Comparison of ENCODE assay signal across 15 cellular contexts in the genomic region with DNA sequence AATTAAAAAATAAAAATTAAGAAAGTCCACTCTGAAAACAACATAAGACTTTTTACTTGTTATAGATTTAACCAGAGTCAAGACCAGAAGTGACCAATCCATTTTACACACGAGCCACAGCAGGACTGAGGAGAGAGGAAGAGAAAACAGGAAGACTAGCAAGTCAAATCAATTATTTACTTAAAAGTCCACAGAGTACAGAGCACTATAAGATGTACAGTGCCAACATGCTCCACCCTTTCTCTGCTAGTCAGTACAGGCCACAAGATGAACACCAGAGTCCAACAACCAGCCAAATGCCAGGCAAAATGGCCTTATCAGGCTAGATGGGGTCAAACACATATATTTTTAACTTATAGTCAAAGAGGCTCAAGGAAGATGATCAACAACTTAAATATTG. TPM values are rescaled to one million over a fixed set of nuclear protein-coding genes. Genes with fewer than 3 reads are reported as not detected.
DNase-seq lines count a peak whose midpoint lies in the region; ATAC-seq, FAIRE-seq and TF ChIP-seq lines count a peak whose summit lies in the region.
"Had no signal": no experiment of that assay in that cellular context is flagged by ENCODE, and none has a peak within 500 bp of the region (broad histone marks: within the 10 kb centered on the region; RNA-seq: fewer than 3 reads in every experiment).

No MANE protein-coding gene starts in this region.

- peaks cover 15% of the 10 kb centered on the region for H3K4me1 Mint-ChIP-seq in mesothelial cell of epicardium
- peaks cover 23% of the 10 kb centered on the region for H3K4me1 Mint-ChIP-seq in activated CD4-positive, alpha-beta T cell treated with anti-CD3 and anti-CD28 coated beads, Interleukin-2, amount 10 ng/mL, durations not matched to agents 24 days and 14 days

- ATAC-seq in GM21423 (IDR thresholded peaks at IDR 0.05; ENCODE audit: unreplicated experiment), result peak; percentile 83
- peak; percentile 97 for ATAC-seq in SK-N-SH treated with all-trans-retinoic acid at 6 μM for 48 hours
- ATAC-seq: activated CD4-positive, alpha-beta T cell treated with anti-CD3 and anti-CD28 coated beads for 36 hours had no signal

- peaks cover 5% of the 10 kb centered on the region for H3K36me3 Mint-ChIP-seq in mesothelial cell of epicardium
- H3K36me3 Mint-ChIP-seq in activated CD4-positive, alpha-beta T cell treated with anti-CD3 and anti-CD28 coated beads, Interleukin-2, amount 10 ng/mL, durations not matched to agents 24 days and 14 days (ENCODE audit: low read depth), result peaks cover 13% of the 10 kb centered on the region

- intact Hi-C loops in activated CD4-positive, alpha-beta T cell treated with anti-CD3 and anti-CD28 coated beads, Interleukin-2, amount 10 ng/mL, durations not matched to agents 24 days and 14 days (cut with micrococcal nuclease), result loop anchor here (2.0 kb wide), 1 partner anchor 20 kb away; a partner anchor contains a TSS

- no peaks in the 10 kb centered on the region for H3K27me3 Mint-ChIP-seq in mesothelial cell of epicardium (ENCODE audit: low read depth)
- H3K27me3 Mint-ChIP-seq in activated CD4-positive, alpha-beta T cell treated with anti-CD3 and anti-CD28 coated beads, Interleukin-2, amount 10 ng/mL, durations not matched to agents 24 days and 14 days, result no peaks in the 10 kb centered on the region
- H3K27me3 Mint-ChIP-seq: activated CD4-positive, alpha-beta T cell treated with anti-CD3 and anti-CD28 coated beads for 36 hours had no signal

- TF ChIP-seq POLR2A in GM12891 (IDR thresholded peaks at IDR 0.05; ENCODE audit: low read depth, low read length), result no peak

- TF ChIP-seq CTCF in mesothelial cell of epicardium (IDR thresholded peaks at IDR 0.05; ENCODE audit: unreplicated experiment), result no peak

- peak; percentile 48 for FAIRE-seq in GM12891 (lab: Jason Lieb, UNC)

- no peak overlapping the region for H3K4me3 Mint-ChIP-seq in mesothelial cell of epicardium
- no peak overlapping the region for H3K4me3 Mint-ChIP-seq in activated CD4-positive, alpha-beta T cell treated with anti-CD3 and anti-CD28 coated beads, Interleukin-2, amount 10 ng/mL, durations not matched to agents 24 days and 14 days
- H3K4me3 Mint-ChIP-seq: activated CD4-positive, alpha-beta T cell treated with anti-CD3 and anti-CD28 coated beads for 36 hours had no signal

- DNase-seq in GM12891 (ENCODE audit: insufficient read length, low spot score) (no peak), left kidney (ENCODE audit: low read depth, low spot score) (peak; percentile 8), mesothelial cell of epicardium (ENCODE audit: low spot score in 2 of 2, unreplicated experiment in 2 of 2) (no peak), GM03348 (ENCODE audit: low spot score) (no peak)
- DNase-seq in activated CD8-positive, alpha-beta memory T cell treated with anti-CD3 and anti-CD28 coated beads, Interleukin-2, amount 50 U/mL, for 4 hours, result no peak
- DNase-seq in activated CD4-positive, alpha-beta T cell treated with anti-CD3 and anti-CD28 coated beads, Interleukin-2, amount 10 ng/mL, durations not matched to agents 24 days and 14 days, result no peak
- DNase-seq: activated CD4-positive, alpha-beta T cell treated with anti-CD3 and anti-CD28 coated beads for 36 hours; activated naive CD4-positive, alpha-beta T cell treated with Interleukin-2 at 50 U/mL for 16 hours; DMS 273 treated with DMSO at 0.1 percent for 48 hours; dorsolateral prefrontal cortex; glutamatergic neuron; GM23248; SHP77 treated with DMSO at 0.1 percent for 48 hours had no signal

- H3K9me3 Mint-ChIP-seq in mesothelial cell of epicardium, result no peaks in the 10 kb centered on the region
- H3K9me3 Mint-ChIP-seq in activated CD4-positive, alpha-beta T cell treated with anti-CD3 and anti-CD28 coated beads, Interleukin-2, amount 10 ng/mL, durations not matched to agents 24 days and 14 days, result no peaks in the 10 kb centered on the region

- H3K27ac Mint-ChIP-seq in mesothelial cell of epicardium, result no peak overlapping the region
- H3K27ac Mint-ChIP-seq in activated CD4-positive, alpha-beta T cell treated with anti-CD3 and anti-CD28 coated beads, Interleukin-2, amount 10 ng/mL, durations not matched to agents 24 days and 14 days, result no peak overlapping the region
- H3K27ac Mint-ChIP-seq: activated CD4-positive, alpha-beta T cell treated with anti-CD3 and anti-CD28 coated beads for 36 hours had no signal

TF ChIP-seq in GM12891, 5 proteins besides CTCF, POLR2A, EP300 and RAD21:
- TF ChIP-seq SPI1 (IDR thresholded peaks at IDR 0.05; ENCODE audit: low read depth, low read length) (peak; percentile 36; the same call in 1 of the 2 replicates), PAX5 (IDR thresholded peaks at IDR 0.05; ENCODE audit: insufficient read depth, low read length, severe bottlenecking) (no peak)

TF ChIP-seq in SK-N-SH treated with all-trans-retinoic acid at 6 μM for 48 hours, 23 proteins besides CTCF, POLR2A, EP300 and RAD21:
- TF ChIP-seq GLIS3 (CRISPR knock-in tag; IDR thresholded peaks at IDR 0.05), result no peak
- TF ChIP-seq ISL1 (CRISPR knock-in tag; IDR thresholded peaks at IDR 0.05), result no peak
- TF ChIP-seq ZFP3 (CRISPR knock-in tag; IDR thresholded peaks at IDR 0.05), result no peak
- no peak for TF ChIP-seq ARNTL (CRISPR knock-in tag; IDR thresholded peaks at IDR 0.05; ENCODE audit: borderline replicate concordance, low read depth)
- TF ChIP-seq, protein P1, sequence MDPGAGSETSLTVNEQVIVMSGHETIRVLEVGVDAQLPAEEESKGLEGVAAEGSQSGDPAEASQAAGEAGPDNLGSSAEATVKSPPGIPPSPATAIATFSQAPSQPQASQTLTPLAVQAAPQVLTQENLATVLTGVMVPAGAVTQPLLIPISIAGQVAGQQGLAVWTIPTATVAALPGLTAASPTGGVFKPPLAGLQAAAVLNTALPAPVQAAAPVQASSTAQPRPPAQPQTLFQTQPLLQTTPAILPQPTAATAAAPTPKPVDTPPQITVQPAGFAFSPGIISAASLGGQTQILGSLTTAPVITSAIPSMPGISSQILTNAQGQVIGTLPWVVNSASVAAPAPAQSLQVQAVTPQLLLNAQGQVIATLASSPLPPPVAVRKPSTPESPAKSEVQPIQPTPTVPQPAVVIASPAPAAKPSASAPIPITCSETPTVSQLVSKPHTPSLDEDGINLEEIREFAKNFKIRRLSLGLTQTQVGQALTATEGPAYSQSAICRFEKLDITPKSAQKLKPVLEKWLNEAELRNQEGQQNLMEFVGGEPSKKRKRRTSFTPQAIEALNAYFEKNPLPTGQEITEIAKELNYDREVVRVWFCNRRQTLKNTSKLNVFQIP (CRISPR knock-in tag; IDR thresholded peaks at IDR 0.05; ENCODE audit: borderline replicate concordance, low read depth), result no peak
- TF ChIP-seq, protein P2, sequence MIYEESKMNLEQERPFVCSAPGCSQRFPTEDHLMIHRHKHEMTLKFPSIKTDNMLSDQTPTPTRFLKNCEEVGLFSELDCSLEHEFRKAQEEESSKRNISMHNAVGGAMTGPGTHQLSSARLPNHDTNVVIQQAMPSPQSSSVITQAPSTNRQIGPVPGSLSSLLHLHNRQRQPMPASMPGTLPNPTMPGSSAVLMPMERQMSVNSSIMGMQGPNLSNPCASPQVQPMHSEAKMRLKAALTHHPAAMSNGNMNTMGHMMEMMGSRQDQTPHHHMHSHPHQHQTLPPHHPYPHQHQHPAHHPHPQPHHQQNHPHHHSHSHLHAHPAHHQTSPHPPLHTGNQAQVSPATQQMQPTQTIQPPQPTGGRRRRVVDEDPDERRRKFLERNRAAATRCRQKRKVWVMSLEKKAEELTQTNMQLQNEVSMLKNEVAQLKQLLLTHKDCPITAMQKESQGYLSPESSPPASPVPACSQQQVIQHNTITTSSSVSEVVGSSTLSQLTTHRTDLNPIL (CRISPR knock-in tag; IDR thresholded peaks at IDR 0.05; ENCODE audit: low read depth), result no peak
- no peak for TF ChIP-seq BACH2 (CRISPR knock-in tag; IDR thresholded peaks at IDR 0.05; ENCODE audit: borderline replicate concordance)
- TF ChIP-seq ZNF70 (CRISPR knock-in tag; IDR thresholded peaks at IDR 0.05), result no peak
- no peak for TF ChIP-seq RARB (CRISPR knock-in tag; IDR thresholded peaks at IDR 0.05)
- TF ChIP-seq, protein P3, sequence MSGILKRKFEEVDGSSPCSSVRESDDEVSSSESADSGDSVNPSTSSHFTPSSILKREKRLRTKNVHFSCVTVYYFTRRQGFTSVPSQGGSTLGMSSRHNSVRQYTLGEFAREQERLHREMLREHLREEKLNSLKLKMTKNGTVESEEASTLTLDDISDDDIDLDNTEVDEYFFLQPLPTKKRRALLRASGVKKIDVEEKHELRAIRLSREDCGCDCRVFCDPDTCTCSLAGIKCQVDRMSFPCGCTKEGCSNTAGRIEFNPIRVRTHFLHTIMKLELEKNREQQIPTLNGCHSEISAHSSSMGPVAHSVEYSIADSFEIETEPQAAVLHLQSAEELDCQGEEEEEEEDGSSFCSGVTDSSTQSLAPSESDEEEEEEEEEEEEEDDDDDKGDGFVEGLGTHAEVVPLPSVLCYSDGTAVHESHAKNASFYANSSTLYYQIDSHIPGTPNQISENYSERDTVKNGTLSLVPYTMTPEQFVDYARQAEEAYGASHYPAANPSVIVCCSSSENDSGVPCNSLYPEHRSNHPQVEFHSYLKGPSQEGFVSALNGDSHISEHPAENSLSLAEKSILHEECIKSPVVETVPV (CRISPR knock-in tag; IDR thresholded peaks at IDR 0.05), result no peak
- no peak for TF ChIP-seq OSR1 (CRISPR knock-in tag; IDR thresholded peaks at IDR 0.05)
- no peak for TF ChIP-seq CSDC2 (CRISPR knock-in tag; IDR thresholded peaks at IDR 0.05)
- TF ChIP-seq TCF4 (CRISPR knock-in tag; IDR thresholded peaks at IDR 0.05; ENCODE audit: borderline replicate concordance), result no peak

RNA-seq across cellular contexts. Expression of a gene that starts 19.5 kb away (rescaled TPM):
- 7.9 TPM for polyA plus RNA-seq in GM12891 (2012; ENCODE audit: low read depth, missing spikeins)
- total RNA-seq in mesothelial cell of epicardium, result 67.6 to 71.9 TPM (median 69.4 TPM) in 3 replicates
- total RNA-seq in activated CD4-positive, alpha-beta T cell treated with anti-CD3 and anti-CD28 coated beads, Interleukin-2, amount 10 ng/mL, durations not matched to agents 24 days and 14 days, result 21.6 and 23.2 TPM in 2 replicates
